8 cellular contexts compared by ENCODE assay signal in the genomic region with DNA sequence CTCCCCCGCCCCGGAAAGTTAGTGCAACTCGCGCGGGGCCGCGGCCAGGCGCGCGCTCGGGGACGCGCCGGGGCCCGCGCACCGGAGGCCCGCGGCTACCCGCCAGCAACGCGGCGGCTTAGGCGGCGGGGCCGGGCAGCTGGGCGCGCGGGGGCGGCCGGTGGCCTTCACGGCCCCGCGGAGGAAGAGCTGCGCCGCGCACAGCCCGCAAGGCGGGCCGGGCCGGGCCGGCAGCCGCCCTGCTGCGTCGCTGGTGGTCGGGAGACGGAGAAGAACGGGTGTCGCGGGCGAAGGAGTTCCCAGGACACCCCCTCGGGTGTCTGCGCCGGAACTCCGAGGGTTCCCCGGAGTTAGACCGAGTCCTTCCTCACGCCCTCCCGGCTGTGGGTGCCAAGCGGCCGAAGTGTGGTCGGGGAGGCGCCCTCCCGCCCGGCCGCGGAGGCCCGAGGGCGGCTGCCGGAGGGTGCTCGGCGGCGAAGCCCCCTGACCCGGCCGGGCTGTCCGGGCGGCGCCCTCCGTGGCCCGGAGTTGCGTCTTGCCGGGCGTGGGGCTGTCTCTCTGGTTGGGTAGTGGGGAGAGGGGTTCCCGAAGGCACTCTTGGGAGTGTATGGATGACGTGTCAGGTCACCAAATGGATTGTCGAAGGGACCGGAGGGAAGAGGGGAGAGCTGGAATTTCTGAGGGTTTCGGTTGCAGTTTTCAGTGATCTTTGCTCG. TPM values are rescaled to one million over a fixed set of nuclear protein-coding genes. Genes with fewer than 3 reads are reported as not detected.
A peak's percentile ranks its signal among the peaks of the same experiment; 100 is the strongest.
DNase-seq lines count a peak whose midpoint lies in the region; ATAC-seq, FAIRE-seq and TF ChIP-seq lines count a peak whose summit lies in the region.

No MANE protein-coding gene starts in this region.

- H3K4me3 ChIP-seq in ovary = peak overlapping the region; percentile 87

- ATAC-seq in GM21360 (IDR thresholded peaks at IDR 0.05; ENCODE audit: unreplicated experiment) (peak; percentile 37), Right ventricle myocardium superior (ENCODE audit: poor library complexity) (peak; percentile 60), HG03378 (IDR thresholded peaks at IDR 0.05; ENCODE audit: unreplicated experiment) (no peak)

- DNase-seq in DMS79 (lab: John Stamatoyannopoulos, UW) (peak; percentile 74), HTR-8/SVneo (ENCODE audit: insufficient read length, low spot score) (peak; percentile 66), RCC 7860 (ENCODE audit: low spot score) (peak; percentile 74), Right ventricle myocardium superior (peak; percentile 67), ovary (peak; percentile 71 to 79 (median 77))

- H3K4me1 ChIP-seq in ovary (ENCODE audit: insufficient read depth) = peaks cover 8% of the 10 kb centered on the region

- TF ChIP-seq POLR2A in ovary (IDR thresholded peaks at IDR 0.05) = peak; percentile 66

- no peaks in the 10 kb centered on the region for H3K36me3 ChIP-seq in ovary

- intact Hi-C loops in Right ventricle myocardium superior (cut with DNase I) (no loop called here), ovary (cut with DNase I) (no loop called here)

- 0 to 1% (median 1%) methylated on average over 77 to 89 of the region's 89 CpGs for WGBS in adipose tissue, 3 donors
- WGBS in ovary, 3 donors = 0% methylated on average over 37 to 89 of the region's 89 CpGs

- no peaks in the 10 kb centered on the region for H3K27me3 ChIP-seq in ovary

- TF ChIP-seq CTCF in ovary (IDR thresholded peaks at IDR 0.05) = no peak

- no peak for FAIRE-seq in HTR-8/SVneo (lab: Jason Lieb, UNC)
- no peak for FAIRE-seq in RCC 7860 (lab: Jason Lieb, UNC)

- no peaks in the 10 kb centered on the region for H3K9me3 ChIP-seq in ovary

- TF ChIP-seq EP300 in ovary (IDR thresholded peaks at IDR 0.05) = no peak

- H3K27ac ChIP-seq in adipose tissue (ENCODE audit: low read depth, low read length) (peak overlapping the region; percentile 99), ovary (peak overlapping the region; percentile 100)

RNA-seq across cellular contexts. Expression of a gene that starts 0.6 kb away (rescaled TPM):
- 10 to 100 TPM; 12.4 to 17.4 (median 15.3) TPM for polyA plus RNA-seq in adipose tissue
- 29.7 TPM for total RNA-seq in Right ventricle myocardium superior
- 10 to 100 TPM; 16.4 to 28.5 (median 18.8) TPM for total RNA-seq in ovary
- polyA plus RNA-seq in ovary = 10 to 100 TPM; 14.1 to 37.7 TPM
